ENCODE assay signal across 37 cellular contexts in genomic region chr2:154681741-154682140, GRCh38. TPM values are rescaled to one million over a fixed set of nuclear protein-coding genes. Genes with fewer than 3 reads are reported as not detected.
"Had no signal": no experiment of that assay in that cellular context is flagged by ENCODE, and none has a peak within 500 bp of the region (broad histone marks: within the 10 kb centered on the region; RNA-seq: fewer than 3 reads in every experiment).

No MANE protein-coding gene starts in this region.

- H3K9me3 ChIP-seq: adrenal gland, body of pancreas, esophagus squamous epithelium, gastroesophageal sphincter, heart right ventricle had no signal

- H3K4me3 Mint-ChIP-seq: activated B cell treated with CpG ODN at 0.5 μM for 24 hours; activated CD8-positive, alpha-beta T cell treated with anti-CD3 and anti-CD28 coated beads for 36 hours; activated naive CD4-positive, alpha-beta T cell treated with anti-CD3 and anti-CD28 coated beads for 36 hours; activated naive CD4-positive, alpha-beta T cell treated with anti-CD3 and anti-CD28 coated beads, Interleukin-2, amount 50 U/mL, for 24 hours; activated naive CD8-positive, alpha-beta T cell treated with anti-CD3 and anti-CD28 coated beads for 36 hours; activated naive CD8-positive, alpha-beta T cell treated with anti-CD3 and anti-CD28 coated beads, Interleukin-2, amount 50 U/mL, for 24 hours; activated T-cell treated with anti-CD3 and anti-CD28 coated beads, Interleukin-2, amount 50 U/mL, for 4 hours; activated T-helper 1 cell treated with anti-CD3 and anti-CD28 coated beads, Interleukin-12 subunit alpha, Interleukin-12 subunit beta, Interleukin-2, Interleukin-4 antibody, amounts not matched to agents 30 ng/mL and 10 ng/mL and 1 ng/mL, durations not matched to agents 14 hours and 24 hours and 36 hours; effector memory CD8-positive, alpha-beta T cell; T-helper 2 cell treated with Interferon-gamma antibody and Interleukin-4, amounts not matched to agents 5 μg/mL and 100 μg/mL, for 36 hours had no signal

- H3K79me2 ChIP-seq: hepatocyte had no signal

- H3K27me3 ChIP-seq: adrenal gland, body of pancreas, esophagus squamous epithelium, gastroesophageal sphincter, heart right ventricle, hepatocyte had no signal

- H3K27ac ChIP-seq: adrenal gland, body of pancreas, epithelial cell of prostate, esophagus squamous epithelium, gastroesophageal sphincter, heart right ventricle, hepatocyte, WERI-Rb-1 had no signal

- H2AFZ ChIP-seq: hepatocyte had no signal

- H3K4me3 ChIP-seq: adrenal gland, body of pancreas, esophagus squamous epithelium, gastroesophageal sphincter, heart right ventricle, hepatocyte had no signal

- H3K4me1 Mint-ChIP-seq: activated B cell treated with CpG ODN at 0.5 μM for 24 hours; activated naive CD4-positive, alpha-beta T cell treated with anti-CD3 and anti-CD28 coated beads, Interleukin-2, amount 50 U/mL, for 24 hours; activated naive CD8-positive, alpha-beta T cell treated with anti-CD3 and anti-CD28 coated beads for 36 hours; activated naive CD8-positive, alpha-beta T cell treated with anti-CD3 and anti-CD28 coated beads, Interleukin-2, amount 50 U/mL, for 24 hours had no signal

- H3K27ac Mint-ChIP-seq: activated B cell treated with CpG ODN at 0.5 μM for 24 hours; activated CD8-positive, alpha-beta T cell treated with anti-CD3 and anti-CD28 coated beads for 36 hours; activated naive CD4-positive, alpha-beta T cell treated with anti-CD3 and anti-CD28 coated beads for 36 hours; activated naive CD4-positive, alpha-beta T cell treated with anti-CD3 and anti-CD28 coated beads, Interleukin-2, amount 50 U/mL, for 24 hours; activated naive CD8-positive, alpha-beta T cell treated with anti-CD3 and anti-CD28 coated beads for 36 hours; activated naive CD8-positive, alpha-beta T cell treated with anti-CD3 and anti-CD28 coated beads, Interleukin-2, amount 50 U/mL, for 24 hours; activated T-helper 1 cell treated with anti-CD3 and anti-CD28 coated beads, Interleukin-12 subunit alpha, Interleukin-12 subunit beta, Interleukin-2, Interleukin-4 antibody, amounts not matched to agents 30 ng/mL and 10 ng/mL and 1 ng/mL, durations not matched to agents 14 hours and 24 hours and 36 hours; activated T-helper 2 cell treated with anti-CD3 and anti-CD28 coated beads, Interferon-gamma antibody, Interleukin-2, Interleukin-4, amounts not matched to agents 10 μg/mL and 5 μg/mL and 100 μg/mL, durations not matched to agents 14 hours and 24 hours and 36 hours; effector memory CD8-positive, alpha-beta T cell; T-helper 2 cell treated with Interferon-gamma antibody and Interleukin-4, amounts not matched to agents 5 μg/mL and 100 μg/mL, for 36 hours had no signal

- ATAC-seq: activated CD4-positive, CD25-positive, alpha-beta regulatory T cell treated with anti-CD3 and anti-CD28 coated beads, Interleukin-2, amount 50 U/mL, for 24 hours; activated CD8-positive, alpha-beta T cell treated with anti-CD3 and anti-CD28 coated beads for 36 hours; activated naive CD8-positive, alpha-beta T cell treated with anti-CD3 and anti-CD28 coated beads, Interleukin-2, amount 50 U/mL, for 24 hours; activated T-cell treated with anti-CD3 and anti-CD28 coated beads, Interleukin-2, amount 50 U/mL, for 4 hours; body of pancreas; effector memory CD8-positive, alpha-beta T cell; gastroesophageal sphincter; heart right ventricle had no signal

- H3K36me3 Mint-ChIP-seq: activated naive CD4-positive, alpha-beta T cell treated with anti-CD3 and anti-CD28 coated beads, Interleukin-2, amount 50 U/mL, for 24 hours; activated naive CD8-positive, alpha-beta T cell treated with anti-CD3 and anti-CD28 coated beads for 36 hours had no signal

- H3K27me3 Mint-ChIP-seq: activated B cell treated with CpG ODN at 0.5 μM for 24 hours; activated CD8-positive, alpha-beta T cell treated with anti-CD3 and anti-CD28 coated beads for 36 hours; activated naive CD4-positive, alpha-beta T cell treated with anti-CD3 and anti-CD28 coated beads, Interleukin-2, amount 50 U/mL, for 24 hours; activated naive CD8-positive, alpha-beta T cell treated with anti-CD3 and anti-CD28 coated beads for 36 hours; activated naive CD8-positive, alpha-beta T cell treated with anti-CD3 and anti-CD28 coated beads, Interleukin-2, amount 50 U/mL, for 24 hours; effector memory CD8-positive, alpha-beta T cell had no signal

- DNase-seq: activated B cell treated with CpG ODN at 0.5 μM for 24 hours; activated CD4-positive, alpha-beta T cell treated with anti-CD3 and anti-CD28 coated beads for 48 hours; activated CD4-positive, alpha-beta T cell treated with anti-CD3 and anti-CD28 coated beads, Interleukin-2, amount 50 U/mL, for 1 hour; activated CD4-positive, alpha-beta T cell treated with anti-CD3 and anti-CD28 coated beads, Interleukin-2, amount 50 U/mL, for 48 hours; activated CD8-positive, alpha-beta memory T cell treated with anti-CD3 and anti-CD28 coated beads for 24 hours; activated CD8-positive, alpha-beta T cell treated with anti-CD3 and anti-CD28 coated beads for 36 hours; activated effector memory CD4-positive, alpha-beta T cell treated with anti-CD3 and anti-CD28 coated beads, Interleukin-2, amount 50 U/mL, for 16 hours; activated naive CD4-positive, alpha-beta T cell treated with anti-CD3 and anti-CD28 coated beads for 36 hours; activated naive CD8-positive, alpha-beta T cell treated with anti-CD3 and anti-CD28 coated beads for 36 hours; activated naive CD8-positive, alpha-beta T cell treated with anti-CD3 and anti-CD28 coated beads, Interleukin-2, amount 50 U/mL, for 24 hours; activated T-cell treated with anti-CD3 and anti-CD28 coated beads, Interleukin-2, amount 50 U/mL, for 4 hours; adrenal gland; amygdala; aorta; body of pancreas; caudate nucleus; cortex of kidney; dermis blood vessel endothelial cell; effector CD4-positive, alpha-beta T cell; effector memory CD8-positive, alpha-beta T cell; esophagus squamous epithelium; foreskin melanocyte; heart right ventricle; T1000 had no signal

- H3K4me1 ChIP-seq: adrenal gland, body of pancreas, esophagus squamous epithelium, gastroesophageal sphincter, heart right ventricle had no signal

- H3K9me3 Mint-ChIP-seq: activated CD8-positive, alpha-beta T cell treated with anti-CD3 and anti-CD28 coated beads for 36 hours; activated naive CD4-positive, alpha-beta T cell treated with anti-CD3 and anti-CD28 coated beads, Interleukin-2, amount 50 U/mL, for 24 hours; activated naive CD8-positive, alpha-beta T cell treated with anti-CD3 and anti-CD28 coated beads for 36 hours; activated T-helper 2 cell treated with anti-CD3 and anti-CD28 coated beads, Interferon-gamma antibody, Interleukin-2, Interleukin-4, amounts not matched to agents 10 μg/mL and 5 μg/mL and 100 μg/mL, durations not matched to agents 14 hours and 24 hours and 36 hours; T-helper 2 cell treated with Interferon-gamma antibody and Interleukin-4, amounts not matched to agents 5 μg/mL and 100 μg/mL, for 36 hours had no signal

- H3K4me2 ChIP-seq: hepatocyte had no signal

- H3K36me3 ChIP-seq: adrenal gland, esophagus squamous epithelium, gastroesophageal sphincter, heart right ventricle, WERI-Rb-1 had no signal

RNA-seq across cellular contexts. Expression of gene KCNJ3, which starts 16.8 kb away (rescaled TPM):
- total RNA-seq: activated B cell treated with CpG ODN at 0.5 μM for 24 hours; activated CD8-positive, alpha-beta T cell treated with anti-CD3 and anti-CD28 coated beads for 36 hours; activated naive CD4-positive, alpha-beta T cell treated with anti-CD3 and anti-CD28 coated beads for 36 hours; activated naive CD8-positive, alpha-beta T cell treated with anti-CD3 and anti-CD28 coated beads for 36 hours; activated T-cell treated with anti-CD3 and anti-CD28 coated beads, Interleukin-2, amount 50 U/mL, for 4 hours; activated T-helper 1 cell treated with anti-CD3 and anti-CD28 coated beads, Interleukin-12 subunit alpha, Interleukin-12 subunit beta, Interleukin-2, Interleukin-4 antibody, amounts not matched to agents 30 ng/mL and 10 ng/mL and 1 ng/mL, durations not matched to agents 14 hours and 24 hours and 36 hours; activated T-helper 2 cell treated with anti-CD3 and anti-CD28 coated beads, Interferon-gamma antibody, Interleukin-2, Interleukin-4, amounts not matched to agents 10 μg/mL and 5 μg/mL and 100 μg/mL, durations not matched to agents 14 hours and 24 hours and 36 hours; dermis blood vessel endothelial cell; endothelial cell of umbilical vein; esophagus squamous epithelium; fibroblast of lung; fibroblast of villous mesenchyme; glomerular endothelial cell had no signal
- polyA plus RNA-seq: endothelial cell of umbilical vein, fibroblast of lung had no signal
